ENCODE assay signal across 8 cellular contexts in genomic region chr4:87005690-87006461, GRCh38.
DNase-seq lines count a peak whose midpoint lies in the region; TF ChIP-seq lines count a peak whose summit lies in the region.

No MANE protein-coding gene starts in this region.

- TF ChIP-seq POLR2A in GM18526 (IDR thresholded peaks at IDR 0.05; ENCODE audit: extremely low read depth, insufficient read length) (peak; percentile 20), esophagus muscularis mucosa (IDR thresholded peaks at IDR 0.05; ENCODE audit: low read depth) (no peak)

- 18% methylated on average over 16 of the region's 16 CpGs for WGBS in esophagus muscularis mucosa

- H3K27me3 ChIP-seq in ACC112 (ENCODE audit: insufficient read depth, low read length) (no peaks in the 10 kb centered on the region), esophagus muscularis mucosa (no peaks in the 10 kb centered on the region)

- H3K9me3 ChIP-seq in esophagus muscularis mucosa, result no peaks in the 10 kb centered on the region

- H2AFZ ChIP-seq in ACC112 (ENCODE audit: low read length, unreplicated experiment), result peak overlapping the region; percentile 14

- POLR2A ChIA-PET in activated CD4-positive, alpha-beta T cell treated with anti-CD3 and anti-CD28 coated beads, Interleukin-2, amount 10 ng/mL, durations not matched to agents 7 days and 5 days (lab: Charles Lee), result interaction anchor here (0.6 to 3.4 kb wide), 5 partner anchors 48 to 74 kb away, joined by 3 to 37 read pairs (median 4); partner anchors contain the start of gene AFF1

- no peak for TF ChIP-seq EP300 in esophagus muscularis mucosa (IDR thresholded peaks at IDR 0.05)

- H3K4me3 ChIP-seq in ACC112 (ENCODE audit: low read depth, low read length), result peak overlapping the region; percentile 95
- H3K4me3 ChIP-seq in Jurkat, Clone E6-1 (ENCODE audit: low read length), result peak overlapping the region; percentile 67
- H3K4me3 ChIP-seq in esophagus muscularis mucosa, result peak overlapping the region; percentile 69 to 92 (median 77)

- peak overlapping the region; percentile 99 for H3K27ac Mint-ChIP-seq in activated CD4-positive, alpha-beta T cell treated with anti-CD3 and anti-CD28 coated beads, Interleukin-2, amount 10 ng/mL, durations not matched to agents 7 days and 5 days

- peaks cover 2% of the 10 kb centered on the region for H3K36me3 Mint-ChIP-seq in activated CD4-positive, alpha-beta T cell treated with anti-CD3 and anti-CD28 coated beads, Interleukin-2, amount 10 ng/mL, durations not matched to agents 7 days and 5 days (ENCODE audit: low read depth)

- H3K4me1 Mint-ChIP-seq in activated CD4-positive, alpha-beta T cell treated with anti-CD3 and anti-CD28 coated beads, Interleukin-2, amount 10 ng/mL, durations not matched to agents 7 days and 5 days, result peaks cover 52% of the 10 kb centered on the region

- DNase-seq in Jurkat, Clone E6-1 (ENCODE audit: low read depth, low spot score), result no peak
- peak; percentile 45 for DNase-seq in activated CD4-positive, alpha-beta T cell treated with anti-CD3 and anti-CD28 coated beads, Interleukin-2, amount 10 ng/mL, durations not matched to agents 7 days and 5 days
- DNase-seq in esophagus muscularis mucosa (ENCODE audit: extremely low spot score), result no peak
- peak; percentile 11 for DNase-seq in non-pigmented ciliary epithelial cell (ENCODE audit: low read depth)
- DNase-seq in NCI-H1417 treated with DMSO at 0.1 percent for 48 hours (lab: John Stamatoyannopoulos, UW), result no peak
- no peak for DNase-seq in cortex of kidney (lab: John Stamatoyannopoulos, UW)

- CTCF ChIA-PET in activated CD4-positive, alpha-beta T cell treated with anti-CD3 and anti-CD28 coated beads, Interleukin-2, amount 10 ng/mL, durations not matched to agents 7 days and 5 days (lab: Charles Lee), result interaction anchor here (0.8 to 2.1 kb wide), 6 partner anchors 11 to 85 kb away, joined by 3 to 7 read pairs (median 4); partner anchors contain the start of gene AFF1

- H3K27me3 Mint-ChIP-seq in activated CD4-positive, alpha-beta T cell treated with anti-CD3 and anti-CD28 coated beads, Interleukin-2, amount 10 ng/mL, durations not matched to agents 7 days and 5 days, result no peaks in the 10 kb centered on the region

- peak overlapping the region; percentile 97 for H3K27ac ChIP-seq in ACC112 (ENCODE audit: low read depth, low read length)
- H3K27ac ChIP-seq in esophagus muscularis mucosa (replicated peaks in 1 of 4), result peak overlapping the region; percentile 92 to 97 (median 94)

- H3K79me2 ChIP-seq in ACC112 (ENCODE audit: control insufficient read depth, insufficient read depth, low read length, unreplicated experiment), result peaks cover 59% of the 10 kb centered on the region

- TF ChIP-seq CTCF in esophagus muscularis mucosa (IDR thresholded peaks at IDR 0.05), result no peak

- H3K36me3 ChIP-seq in ACC112 (ENCODE audit: insufficient read depth, low read length), result no peaks in the 10 kb centered on the region
- H3K36me3 ChIP-seq in esophagus muscularis mucosa, result no peaks in the 10 kb centered on the region

- intact Hi-C loops in esophagus muscularis mucosa (cut with DNase I), result loop anchor here (2.0 to 5.0 kb wide), 2 partner anchors 71 to 76 kb away; partner anchors contain the start of gene AFF1

- peak overlapping the region; percentile 88 for H3K4me3 Mint-ChIP-seq in activated CD4-positive, alpha-beta T cell treated with anti-CD3 and anti-CD28 coated beads, Interleukin-2, amount 10 ng/mL, durations not matched to agents 7 days and 5 days

- H3K9me3 Mint-ChIP-seq in activated CD4-positive, alpha-beta T cell treated with anti-CD3 and anti-CD28 coated beads, Interleukin-2, amount 10 ng/mL, durations not matched to agents 7 days and 5 days, result no peaks in the 10 kb centered on the region

- H3K4me1 ChIP-seq in ACC112 (ENCODE audit: control insufficient read depth, insufficient read depth, low read length, unreplicated experiment) (peaks cover 23% of the 10 kb centered on the region), esophagus muscularis mucosa (peaks cover 29 to 53% (median 40%) of the 10 kb centered on the region in 4 donors)

Comparison
In these comparisons a context has a peak if more than half of its experiments do, and no peak if none do; other contexts are left out.
1. DNase-seq: peak in activated CD4-positive, alpha-beta T cell treated with anti-CD3 and anti-CD28 coated beads, Interleukin-2, amount 10 ng/mL, durations not matched to agents 7 days and 5 days (single experiment) and non-pigmented ciliary epithelial cell (single experiment); none in Jurkat, Clone E6-1 (single experiment), esophagus muscularis mucosa (single experiment), NCI-H1417 treated with DMSO at 0.1 percent for 48 hours (single experiment) and cortex of kidney (single experiment).
2. Peak in every context shown above with its lines, with median percentiles within 50 percentile points of each other: H3K4me3 ChIP-seq.